ENCODE assay signal across 14 cellular contexts in genomic region chr11:111077938-111078337, GRCh38.
"Had no signal": no experiment of that assay in that cellular context is flagged by ENCODE, and none has a peak within 500 bp of the region (broad histone marks: within the 10 kb centered on the region; RNA-seq: fewer than 3 reads in every experiment).

No MANE protein-coding gene starts in this region.

- H3K4me3 ChIP-seq: left lung, right atrium auricular region, skin epidermis, transverse colon had no signal

- DNase-seq: activated CD4-positive, alpha-beta T cell treated with anti-CD3 and anti-CD28 coated beads, Interleukin-2, amount 50 U/mL, for 1 hour; activated CD8-positive, alpha-beta memory T cell treated with anti-CD3 and anti-CD28 coated beads for 24 hours; activated naive CD8-positive, alpha-beta T cell treated with anti-CD3 and anti-CD28 coated beads for 36 hours; left lung; natural killer cell; nucleus accumbens; stimulated activated CD4-positive, alpha-beta T cell treated with anti-CD3 and anti-CD28 coated beads, Interleukin-15, amount 100 ng/mL, for 24 hours; stimulated activated CD4-positive, alpha-beta T cell treated with anti-CD3 and anti-CD28 coated beads, Interleukin-4, amount 100 ng/mL, for 1 hour; stimulated activated naive B cell treated with anti-CD40 and anti-IgM and Interleukin-4, amounts not matched to agents 10 μg/mL and 1 μg/mL and 100 μg/mL, for 72 hours; T1000; transverse colon had no signal

- H3K27me3 ChIP-seq: left lung, right atrium auricular region, transverse colon had no signal

- H3K36me3 ChIP-seq: left lung, right atrium auricular region, transverse colon had no signal

- H3K27ac ChIP-seq: left lung, right atrium auricular region, skin epidermis, transverse colon had no signal

- ATAC-seq: activated CD4-positive, CD25-positive, alpha-beta regulatory T cell treated with anti-CD3 and anti-CD28 coated beads, Interleukin-2, amount 50 U/mL, for 24 hours; left lung; natural killer cell; stimulated activated naive B cell treated with anti-CD40 and anti-IgM and Interleukin-4, amounts not matched to agents 10 μg/mL and 1 μg/mL and 100 μg/mL, for 72 hours had no signal

- H3K4me1 ChIP-seq: left lung, right atrium auricular region had no signal

- H3K9me3 ChIP-seq: left lung, right atrium auricular region, transverse colon had no signal
